In the genomic region with DNA sequence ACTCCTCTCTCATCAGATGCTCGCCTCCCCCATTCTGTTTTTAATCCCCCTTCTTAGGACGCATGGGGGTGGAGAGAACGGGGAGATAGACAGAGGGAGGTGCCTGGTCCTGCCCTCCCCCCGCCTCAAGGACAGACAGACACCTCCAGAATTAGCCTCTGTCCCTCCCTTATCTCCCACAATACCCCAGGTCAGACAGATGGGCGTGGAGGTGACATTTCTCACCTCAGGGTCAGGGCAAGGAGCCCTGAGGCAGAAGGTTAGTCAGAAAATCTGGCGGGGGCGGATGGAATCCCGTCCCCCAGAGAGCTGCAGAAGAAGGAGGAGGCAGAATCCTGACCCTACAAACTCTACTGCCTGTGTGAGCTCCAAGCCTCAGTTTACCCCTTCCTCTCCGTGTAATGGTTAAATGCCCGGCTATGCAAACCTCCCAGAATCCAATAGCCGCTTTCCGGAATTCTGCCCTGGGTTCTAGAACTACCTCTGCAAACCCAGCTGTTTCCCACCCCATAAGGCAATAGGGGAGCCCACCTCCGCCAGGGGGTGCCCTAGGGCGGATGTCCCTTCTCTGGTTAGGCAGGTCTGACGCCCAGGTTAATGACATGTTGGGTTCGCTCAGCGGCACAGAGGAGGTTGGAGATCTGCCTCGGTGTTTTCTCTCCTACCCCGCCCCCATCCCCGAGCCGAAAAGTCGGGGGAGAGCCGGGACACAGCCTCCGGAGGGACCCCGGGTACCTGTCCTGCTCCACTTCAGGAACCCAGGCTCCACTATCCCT, we compare ENCODE assay signal across 8 cellular contexts. TPM values are rescaled to one million over a fixed set of nuclear protein-coding genes. Genes with fewer than 3 reads are reported as not detected.
DNase-seq lines count a peak whose midpoint lies in the region; ATAC-seq and TF ChIP-seq lines count a peak whose summit lies in the region.

No MANE protein-coding gene starts in this region.

- H3K4me1 ChIP-seq in Loucy (ENCODE audit: insufficient read depth, low read length, poor library complexity, severe bottlenecking) (peaks cover 25% of the 10 kb centered on the region), thyroid gland (peaks cover 21 to 32% of the 10 kb centered on the region in 2 donors)

- DNase-seq in Daoy (ENCODE audit: low read depth) (peak; percentile 43), ecto neural progenitor cell (ENCODE audit: low spot score) (peak; percentile 78), mucosa of gallbladder (ENCODE audit: low spot score) (peak; percentile 42), thyroid gland (peak; percentile 62 to 66), C1 segment of cervical spinal cord (lab: John Stamatoyannopoulos, UW) (no peak)
- DNase-seq in activated CD4-positive, alpha-beta T cell treated with anti-CD3 and anti-CD28 coated beads for 48 hours, result peak; percentile 84

- H3K9me2 ChIP-seq in Loucy (replicated peaks; ENCODE audit: low read depth, low read length), result no peaks in the 10 kb centered on the region

- no peaks in the 10 kb centered on the region for H3F3A ChIP-seq in Loucy (ENCODE audit: low read depth)

- no peaks in the 10 kb centered on the region for H3K9me3 ChIP-seq in Loucy (ENCODE audit: insufficient read depth, low read depth, low read length)
- H3K9me3 ChIP-seq in thyroid gland, result no peaks in the 10 kb centered on the region

- H3K79me2 ChIP-seq in Loucy (ENCODE audit: insufficient read depth, low read length), result peaks cover 4% of the 10 kb centered on the region; the same call in 1 of the 2 replicates

- peak overlapping the region; percentile 88 for H3K4me3 ChIP-seq in Loucy (ENCODE audit: low read length, poor library complexity, severe bottlenecking)
- H3K4me3 ChIP-seq in thyroid gland (replicated peaks in 1 of 3), result peak overlapping the region; percentile 19 to 92 (median 84)

- H3K27ac ChIP-seq in thyroid gland, result peak overlapping the region in 2 of 3 donors; percentile 96 to 97

- TF ChIP-seq POLR2A in thyroid gland (IDR thresholded peaks at IDR 0.05), result no peak

- peak; percentile 69 for TF ChIP-seq CTCF in Loucy (conservative IDR thresholded peaks at IDR 0.05; ENCODE audit: low read length)
- TF ChIP-seq CTCF in thyroid gland (IDR thresholded peaks at IDR 0.05), result peak in 3 of 6 experiments; percentile 27 to 50 (median 40)

- peak overlapping the region; percentile 76 for H3K9ac ChIP-seq in Loucy (ENCODE audit: low read depth, low read length, poor library complexity, severe bottlenecking)

- no peak for ATAC-seq in GM19467 (IDR thresholded peaks at IDR 0.05; ENCODE audit: unreplicated experiment)

- no peaks in the 10 kb centered on the region for H3K36me3 ChIP-seq in Loucy (ENCODE audit: insufficient read depth, low read length)
- H3K36me3 ChIP-seq in thyroid gland, result no peaks in the 10 kb centered on the region

- no peak overlapping the region for H2AFZ ChIP-seq in Loucy (ENCODE audit: low read length)

- 24 to 32% methylated on average over 20 to 25 of the region's 25 CpGs for WGBS in thyroid gland, 2 donors

- peak overlapping the region; percentile 96 for H3K4me2 ChIP-seq in Loucy (ENCODE audit: low read depth, low read length, poor library complexity, severe bottlenecking)

- H4K20me1 ChIP-seq in Loucy (ENCODE audit: insufficient read depth, low read length, poor library complexity, severe bottlenecking), result no peaks in the 10 kb centered on the region

- no peaks in the 10 kb centered on the region for H3K27me3 ChIP-seq in Loucy (ENCODE audit: insufficient read depth, low read length, poor library complexity, severe bottlenecking)
- no peaks in the 10 kb centered on the region for H3K27me3 ChIP-seq in thyroid gland

- intact Hi-C loops in thyroid gland (cut with DNase I), result loop anchor here (10.0 kb wide), 1 partner anchor 149 kb away; the partner anchor contains the start of gene MARK4

RNA-seq across cellular contexts. Expression of gene PPP1R13L, which starts 0.9 kb away (rescaled TPM):
- total RNA-seq in Daoy (2014; rRNA removed; shearing (Covaris generic)), result 3.7 and 13.4 TPM in 2 replicates
- 54.2 TPM for total RNA-seq in mucosa of gallbladder
- 10 to 100 TPM; 11.9 to 64.2 (median 35.8) TPM for total RNA-seq in thyroid gland

RNA-seq across cellular contexts. Expression of gene POLR1G, which starts 2.5 kb away (rescaled TPM):
- total RNA-seq in Daoy (2014; rRNA removed; shearing (Covaris generic)), result 24.7 and 32.1 TPM in 2 replicates
- total RNA-seq in mucosa of gallbladder (4.9 TPM), thyroid gland (1 to 10 TPM; 1.3 to 9.1 (median 4.2) TPM)

RNA-seq across cellular contexts. Expression of gene ERCC1, which starts 19.7 kb away (rescaled TPM):
- total RNA-seq in Daoy (2014; rRNA removed; shearing (Covaris generic)), result 121 and 154 TPM in 2 replicates
- total RNA-seq in mucosa of gallbladder (57.0 TPM), thyroid gland (100 to 1,000 TPM in 2 of 4 donors, 10 to 100 TPM in 2; 89.1 to 157 (median 113) TPM)

RNA-seq across cellular contexts. Expression of gene ERCC2, which starts 33.6 kb away (rescaled TPM):
- total RNA-seq in Daoy (2014; rRNA removed; shearing (Covaris generic)), result 12.6 and 16.9 TPM in 2 replicates
- total RNA-seq in mucosa of gallbladder (23.8 TPM), thyroid gland (10 to 100 TPM in 3 of 4 donors, 1 to 10 TPM in 1; 9.4 to 19.2 (median 15.9) TPM)

Comparison
In these comparisons a context has a peak if more than half of its experiments do, and no peak if none do; other contexts are left out.
1. DNase-seq: peak in Daoy (single experiment), activated CD4-positive, alpha-beta T cell treated with anti-CD3 and anti-CD28 coated beads for 48 hours (single experiment), ecto neural progenitor cell (single experiment), mucosa of gallbladder (single experiment) and thyroid gland (2 of 2); none in C1 segment of cervical spinal cord (0 of 14).